27 cellular contexts compared by ENCODE assay signal in genomic region chr1:52037909-52038308, GRCh38. TPM values are rescaled to one million over a fixed set of nuclear protein-coding genes. Genes with fewer than 3 reads are reported as not detected.
"Had no signal": no experiment of that assay in that cellular context is flagged by ENCODE, and none has a peak within 500 bp of the region (broad histone marks: within the 10 kb centered on the region; RNA-seq: fewer than 3 reads in every experiment).

No MANE protein-coding gene starts in this region.

- DNase-seq: dermis blood vessel endothelial cell; effector memory CD4-positive, alpha-beta T cell; erythroblast; esophagus squamous epithelium; foreskin melanocyte; glutamatergic neuron; heart right ventricle; hypothalamus; left ventricle myocardium superior; natural killer cell; stimulated activated CD4-positive, alpha-beta T cell treated with anti-CD3 and anti-CD28 coated beads, Interleukin-12 subunit alpha, Interleukin-12 subunit beta, amount 100 ng/mL, for 4 hours; stimulated activated CD4-positive, alpha-beta T cell treated with anti-CD3 and anti-CD28 coated beads, Interleukin-1b, Interleukin-23, amount 100 ng/mL, for 48 hours; stimulated activated CD4-positive, alpha-beta T cell treated with anti-CD3 and anti-CD28 coated beads, Interleukin-4, amount 100 ng/mL, for 1 hour; stimulated activated CD8-positive, alpha-beta memory T cell treated with anti-CD3 and anti-CD28 coated beads, Interleukin-4, amount 100 ng/mL, for 48 hours; stimulated activated naive CD4-positive, alpha-beta T cell; stimulated activated naive CD8-positive, alpha-beta T cell treated with anti-CD3 and anti-CD28 coated beads, Interleukin-15, amount 100 ng/mL, for 72 hours; trophoblast cell had no signal

- H3K27ac Mint-ChIP-seq: memory B cell, natural killer cell had no signal

- H3K9me3 ChIP-seq: esophagus squamous epithelium, heart right ventricle, neutrophil, pancreas, suprapubic skin had no signal

- H3K4me3 Mint-ChIP-seq: memory B cell; natural killer cell; neural crest cell; stimulated activated naive CD8-positive, alpha-beta T cell treated with anti-CD3 and anti-CD28 coated beads, Interleukin-15, amount 100 ng/mL, for 72 hours had no signal

- H3K4me3 ChIP-seq: coronary artery, esophagus squamous epithelium, heart right ventricle, lung, pancreas, smooth muscle cell, suprapubic skin had no signal

- H3K36me3 ChIP-seq: pancreas had no signal

- H3K4me1 Mint-ChIP-seq: memory B cell had no signal

- H3K9me3 Mint-ChIP-seq: memory B cell; natural killer cell; neural crest cell; stimulated activated naive CD8-positive, alpha-beta T cell treated with anti-CD3 and anti-CD28 coated beads, Interleukin-15, amount 100 ng/mL, for 72 hours had no signal

- H3K27ac ChIP-seq: coronary artery, esophagus squamous epithelium, heart right ventricle, neutrophil, pancreas, suprapubic skin had no signal

- FAIRE-seq: keratinocyte, pancreas had no signal

- H3K4me2 ChIP-seq: smooth muscle cell had no signal

- H3K27me3 Mint-ChIP-seq: memory B cell; stimulated activated naive CD8-positive, alpha-beta T cell treated with anti-CD3 and anti-CD28 coated beads, Interleukin-15, amount 100 ng/mL, for 72 hours had no signal

- H3K27me3 ChIP-seq: esophagus squamous epithelium, heart right ventricle, neutrophil, pancreas, suprapubic skin had no signal

- H3K4me1 ChIP-seq: pancreas had no signal

- H3K36me3 Mint-ChIP-seq: natural killer cell had no signal

- ATAC-seq: heart right ventricle; left ventricle myocardium superior; natural killer cell; sciatic nerve; stimulated activated naive CD8-positive, alpha-beta T cell treated with anti-CD3 and anti-CD28 coated beads, Interleukin-15, amount 100 ng/mL, for 72 hours had no signal

RNA-seq across cellular contexts. Expression of gene RAB3B, which starts 47.4 kb away (rescaled TPM):
- total RNA-seq: left ventricle myocardium superior had no signal
